ENCODE assay signal across 8 cellular contexts in the genomic region with DNA sequence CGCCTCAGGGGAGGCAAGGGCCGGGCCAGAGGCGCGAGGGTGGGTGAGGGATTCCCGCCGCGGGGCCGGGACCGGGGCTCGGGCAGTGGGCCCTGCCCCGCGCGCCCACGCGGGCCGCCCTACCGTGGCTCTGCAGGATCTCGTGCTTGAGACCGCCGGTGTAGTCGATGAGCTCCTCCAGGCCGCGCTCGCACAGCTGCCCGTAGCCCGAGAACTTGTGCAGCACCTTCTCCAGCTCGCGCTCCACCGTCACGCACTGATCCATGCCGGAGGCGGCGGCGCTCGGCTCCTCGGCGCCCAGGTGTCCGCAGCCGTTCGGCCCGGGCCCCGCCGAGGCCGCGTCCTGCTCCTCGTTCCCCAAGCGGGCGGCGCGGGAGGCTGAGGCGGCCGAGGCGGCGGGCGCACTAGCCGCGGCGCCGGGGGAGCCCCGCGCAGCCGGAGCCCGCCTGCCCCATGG. TPM values are rescaled to one million over a fixed set of nuclear protein-coding genes. Genes with fewer than 3 reads are reported as not detected.
DNase-seq lines count a peak whose midpoint lies in the region; ATAC-seq and TF ChIP-seq lines count a peak whose summit lies in the region.
"Not testable (repeated sequence)": the region's sequence is repeated elsewhere in the genome, so short reads cannot be mapped to it uniquely, and the experiment has no call there.

No MANE protein-coding gene starts in this region.

- H3K27ac ChIP-seq in C4-2B (peak overlapping the region; percentile 29), SK-N-SH (ENCODE audit: low read depth in 2 of 2, low read length in 1 of 2) (peak overlapping the region in 1 of 2 experiments; percentile 79; a peak in 2 of 4 replicates)

- not testable (repeated sequence) for H3K36me3 ChIP-seq in SK-N-SH (replicated peaks in 1 of 2; ENCODE audit: control insufficient read depth in 1 of 2, insufficient read depth in 2 of 2, low read length in 1 of 2); mucosa of stomach (ENCODE audit: control insufficient read depth, insufficient read depth, low read length)

- not testable (repeated sequence) for H3K27me3 ChIP-seq in SK-N-SH (ENCODE audit: insufficient read depth); mucosa of stomach (ENCODE audit: control insufficient read depth, insufficient read depth, low read length)

- H2AFZ ChIP-seq in SK-N-SH (ENCODE audit: low read depth): not testable (repeated sequence)

- H3K4me2 ChIP-seq in SK-N-SH: peak overlapping the region; percentile 82

- not testable (repeated sequence) for H3K4me1 ChIP-seq in SK-N-SH (ENCODE audit: control insufficient read depth in 1 of 2, insufficient read depth in 2 of 2, low read depth in 1 of 2, low read length in 1 of 2); mucosa of stomach (ENCODE audit: control insufficient read depth, insufficient read depth, low read length)

- not testable (repeated sequence) for H3K79me2 ChIP-seq in SK-N-SH (ENCODE audit: insufficient read depth)

- ATAC-seq in GM19467 (IDR thresholded peaks at IDR 0.05; ENCODE audit: unreplicated experiment) (peak; percentile 22), HG03159 (IDR thresholded peaks at IDR 0.05; ENCODE audit: unreplicated experiment) (peak; percentile 35)

- TF ChIP-seq RAD21 in SK-N-SH (IDR thresholded peaks at IDR 0.05; ENCODE audit: low read length): not testable (repeated sequence)

- H4K20me1 ChIP-seq in SK-N-SH (ENCODE audit: insufficient read depth): not testable (repeated sequence)

- CTCF ChIA-PET in SK-N-SH (lab: Yijun Ruan, JAX): not testable (repeated sequence)

- POLR2A ChIA-PET in SK-N-SH (lab: Yijun Ruan, JAX): not testable (repeated sequence)

- not testable (repeated sequence) for TF ChIP-seq EP300 in SK-N-SH (IDR thresholded peaks at IDR 0.05; ENCODE audit: borderline replicate concordance in 1 of 2, low read depth in 1 of 2, low read length in 1 of 2)

- peak overlapping the region; percentile 44 to 65; a peak in 2 of 4 replicates for H3K4me3 ChIP-seq in SK-N-SH (ENCODE audit: low read depth in 2 of 2, low read length in 1 of 2)
- H3K4me3 ChIP-seq in mucosa of stomach (ENCODE audit: low read length): not testable (repeated sequence)

- no CpG with 5 or more reads among the region's 63 CpGs for WGBS in SK-N-SH (ENCODE audit: low lambda C conversion rate)

- H3F3A ChIP-seq in SK-N-SH (replicated peaks; ENCODE audit: insufficient read depth): not testable (repeated sequence)

- peak overlapping the region; percentile 72; the same call in 1 of the 2 replicates for H3K9ac ChIP-seq in SK-N-SH
- H3K9ac ChIP-seq in mucosa of stomach (ENCODE audit: low read length): peak overlapping the region; percentile 53

- TF ChIP-seq CTCF in C4-2B (conservative IDR thresholded peaks at IDR 0.05); SK-N-SH (IDR thresholded peaks at IDR 0.05): not testable (repeated sequence)

- DNase-seq in SK-N-SH: peak; percentile 28
- DNase-seq in activated naive CD4-positive, alpha-beta T cell treated with anti-CD3 and anti-CD28 coated beads, Interleukin-2, amount 50 U/mL, for 16 hours: peak; percentile 67
- peak; percentile 13 for DNase-seq in fibroblast of the conjunctiva (ENCODE audit: low read depth)
- peak; percentile 31 to 43 (median 41) for DNase-seq in stimulated activated CD4-positive, alpha-beta T cell treated with anti-CD3 and anti-CD28 coated beads, TNF-alpha, amount 100 ng/mL, for 48 hours (ENCODE audit: low read depth in 3 of 3)

- not testable (repeated sequence) for H3K9me2 ChIP-seq in SK-N-SH

- H3K9me3 ChIP-seq in SK-N-SH; mucosa of stomach (ENCODE audit: control insufficient read depth, low read length): not testable (repeated sequence)

RNA-seq across cellular contexts. Expression of a gene that starts 54.2 kb away (rescaled TPM):
- polyA plus RNA-seq in SK-N-SH (2012; rRNA removed): 0.46 and 0.89 TPM in 2 replicates
- 0.42 and 0.55 TPM in 2 replicates for polyA plus RNA-seq in SK-N-SH (2012; cell fraction: cytosol; rRNA removed)
- polyA plus RNA-seq in SK-N-SH (2012; cell fraction: nucleus; rRNA removed): 4.1 and 6.2 TPM in 2 replicates

Comparison
In these comparisons a context has a peak if more than half of its experiments do, and no peak if none do; other contexts are left out.
1. DNase-seq: peak in every context shown above with its lines; median percentile 67 in activated naive CD4-positive, alpha-beta T cell treated with anti-CD3 and anti-CD28 coated beads, Interleukin-2, amount 50 U/mL, for 16 hours; 41 in stimulated activated CD4-positive, alpha-beta T cell treated with anti-CD3 and anti-CD28 coated beads, TNF-alpha, amount 100 ng/mL, for 48 hours; 28 in SK-N-SH; 13 in fibroblast of the conjunctiva.